ENCODE assay signal across 1 cellular context in genomic region chr1:84693009-84693408, GRCh38.
TF ChIP-seq lines count a peak whose summit lies in the region.

No MANE protein-coding gene starts in this region.

TF ChIP-seq in K562, 482 proteins besides CTCF, POLR2A, EP300 and RAD21 (continued from another document and continues in another):
- TF ChIP-seq ZNF592 (IDR thresholded peaks at IDR 0.05) (peak; percentile 60; the same call in 1 of the 2 replicates), POLR2AphosphoS2 (IDR thresholded peaks at IDR 0.05; ENCODE audit: low read length) (no peak), LEF1 (IDR thresholded peaks at IDR 0.05) (no peak), GMEB1 (CRISPR knock-in tag; IDR thresholded peaks at IDR 0.05) (no peak), IRF2 (CRISPR knock-in tag; IDR thresholded peaks at IDR 0.05) (0 out of 2 replicates have a peak, but pooled peaks have one; percentile 70), ZNF133 (CRISPR knock-in tag; IDR thresholded peaks at IDR 0.05) (no peak), GABPB2 (CRISPR knock-in tag; conservative IDR thresholded peaks at IDR 0.05) (no peak), ZNF76 (CRISPR knock-in tag; IDR thresholded peaks at IDR 0.05; ENCODE audit: borderline replicate concordance) (no peak), ATF3 (IDR thresholded peaks at IDR 0.05) (no peak), ATF3 (CRISPR knock-in tag; conservative IDR thresholded peaks at IDR 0.05) (no peak), NUFIP1 (IDR thresholded peaks at IDR 0.05; ENCODE audit: partially characterized antibody) (no peak), POLR3G (IDR thresholded peaks at IDR 0.05; ENCODE audit: extremely low read depth, insufficient read length, insufficient replicate concordance) (no peak), E2F5 (CRISPR knock-in tag; IDR thresholded peaks at IDR 0.05) (no peak), ZNF217 (CRISPR knock-in tag; IDR thresholded peaks at IDR 0.05) (no peak), E2F4 (CRISPR knock-in tag; IDR thresholded peaks at IDR 0.05; ENCODE audit: low read depth) (no peak), ATF1 (CRISPR knock-in tag; IDR thresholded peaks at IDR 0.05) (no peak), ATF1 (tag; IDR thresholded peaks at IDR 0.05) (no peak), PRDM10 (IDR thresholded peaks at IDR 0.05; ENCODE audit: partially characterized antibody) (no peak), ARID2 (IDR thresholded peaks at IDR 0.05) (no peak), ZNF551 (CRISPR knock-in tag; IDR thresholded peaks at IDR 0.05) (no peak), JUND (IDR thresholded peaks at IDR 0.05; ENCODE audit: borderline replicate concordance, low read depth, low read length) (no peak), JUND (tag; IDR thresholded peaks at IDR 0.05; ENCODE audit: borderline replicate concordance, low read depth, low read length) (peak; percentile 23; the same call in 1 of the 3 replicates), THRA (IDR thresholded peaks at IDR 0.05) (no peak), SMAD1 (IDR thresholded peaks at IDR 0.05; ENCODE audit: low read depth, low read length, partially characterized antibody) (no peak), ZBTB12 (CRISPR knock-in tag; IDR thresholded peaks at IDR 0.05) (no peak), ZNF143 (CRISPR knock-in tag; IDR thresholded peaks at IDR 0.05) (no peak), ZNF766 (CRISPR knock-in tag; conservative IDR thresholded peaks at IDR 0.05) (no peak; the same call in 1 of the 2 replicates), MTA2 (IDR thresholded peaks at IDR 0.05; ENCODE audit: low read depth) (no peak), RBBP5 (IDR thresholded peaks at IDR 0.05; ENCODE audit: borderline replicate concordance, insufficient read depth, low read length, poor library complexity, severe bottlenecking) (peak; percentile 33), SIRT6 (IDR thresholded peaks at IDR 0.05; ENCODE audit: low read depth, low read length) (no peak), ZNF324 (CRISPR knock-in tag; IDR thresholded peaks at IDR 0.05) (no peak), CBX1 (IDR thresholded peaks at IDR 0.05; ENCODE audit: low read depth) (no peak), NELFE (IDR thresholded peaks at IDR 0.05; ENCODE audit: insufficient read depth, insufficient read length) (no peak), ZNF655 (CRISPR knock-in tag; IDR thresholded peaks at IDR 0.05) (no peak), SMAD3 (CRISPR knock-in tag; conservative IDR thresholded peaks at IDR 0.05) (no peak), NR3C1 (CRISPR knock-in tag; IDR thresholded peaks at IDR 0.05) (no peak), TCF7 (IDR thresholded peaks at IDR 0.05; ENCODE audit: borderline replicate concordance) (0 out of 2 replicates have a peak, but pooled peaks have one; percentile 37), GABPA (tag; conservative IDR thresholded peaks at IDR 0.05; ENCODE audit: low read depth) (no peak), HNRNPLL (IDR thresholded peaks at IDR 0.05; ENCODE audit: low read depth, low read length, poor library complexity, severe bottlenecking) (no peak), KLF10 (CRISPR knock-in tag; IDR thresholded peaks at IDR 0.05) (no peak)
